In genomic region chr2:38475567-38475881, GRCh38 we compare ENCODE assay signal across 16 cellular contexts.
A peak's percentile ranks its signal among the peaks of the same experiment; 100 is the strongest.
DNase-seq lines count a peak whose midpoint lies in the region; ATAC-seq, FAIRE-seq and TF ChIP-seq lines count a peak whose summit lies in the region.
"Had no signal": no experiment of that assay in that cellular context is flagged by ENCODE, and none has a peak within 500 bp of the region (broad histone marks: within the 10 kb centered on the region; RNA-seq: fewer than 3 reads in every experiment).

No MANE protein-coding gene starts in this region.

- H3K27ac ChIP-seq in K562 (ENCODE audit: extremely low read depth, low read depth, low read length) (peak overlapping the region; percentile 27), stomach smooth muscle (ENCODE audit: low read length) (peak overlapping the region; percentile 62)
- H3K27ac ChIP-seq: BLaER1 treated with 17β-estradiol and CSF1 and Interleukin-3, amounts not matched to agents 10 nM and 100 nM had no signal

- H3K36me3 ChIP-seq in K562 (ENCODE audit: control insufficient read depth, insufficient read depth, low read length) (no peaks in the 10 kb centered on the region), stomach smooth muscle (ENCODE audit: control insufficient read depth in 2 of 2, insufficient read depth in 2 of 2, low read length in 2 of 2) (peaks cover 0 to 2% of the 10 kb centered on the region in 2 donors)

- H3K4me1 ChIP-seq in K562 (replicated peaks in 1 of 2; ENCODE audit: control insufficient read depth in 2 of 2, insufficient read depth in 2 of 2, low read length in 2 of 2) (peaks cover 15 to 27% of the 10 kb centered on the region in 2 experiments), stomach smooth muscle (ENCODE audit: control insufficient read depth, insufficient read depth, low read length) (peaks cover 17% of the 10 kb centered on the region)

- no peak for TF ChIP-seq RAD21 in K562 (CRISPR knock-in tag; conservative IDR thresholded peaks at IDR 0.05 in 1 of 2, IDR thresholded peaks at IDR 0.05 in 1 of 2)

- POLR2A ChIA-PET in K562 (lab: Yijun Ruan, JAX) = interaction anchor here (0.5 to 1.6 kb wide), 6 partner anchors 10 to 823 kb away, joined by 3 to 6 read pairs (median 4); partner anchors contain the start of gene SRSF7

- in situ Hi-C loops in K562 (cut with MboI) = no loop called here

- 31% methylated on average over 3 of the region's 3 CpGs for WGBS in K562 (ENCODE audit: insufficient coverage, low coverage, missing lambda C conversion rate)

- peaks cover 5% of the 10 kb centered on the region for H3K9me3 ChIP-seq in K562 (replicated peaks; ENCODE audit: control insufficient read depth, insufficient read depth, low read depth, low read length)
- H3K9me3 ChIP-seq in stomach smooth muscle (ENCODE audit: control insufficient read depth in 2 of 2, low read length in 2 of 2) = peaks cover under 1 to 3% of the 10 kb centered on the region in 2 donors

- no peak for TF ChIP-seq POLR2A in K562 (conservative IDR thresholded peaks at IDR 0.05)
- TF ChIP-seq POLR2A in GM12891 (IDR thresholded peaks at IDR 0.05; ENCODE audit: low read depth, low read length) = no peak

- H3K27me3 ChIP-seq in K562 (ENCODE audit: control insufficient read depth in 2 of 2, insufficient read depth in 2 of 2, low read length in 2 of 2) (no peaks in the 10 kb centered on the region), stomach smooth muscle (ENCODE audit: control insufficient read depth in 1 of 2, insufficient read depth in 2 of 2, low read length in 2 of 2) (no peaks in the 10 kb centered on the region)
- H3K27me3 ChIP-seq: BLaER1 treated with 17β-estradiol and CSF1 and Interleukin-3, amounts not matched to agents 10 nM and 100 nM had no signal

- BruUV-seq in K562 (replicated peaks; lab: Mats Ljungman, UMichigan) = no TSS peak

- H3K4me3 ChIP-seq in K562 = no peak overlapping the region
- H3K4me3 ChIP-seq in stomach smooth muscle (ENCODE audit: low read length in 2 of 2) = no peak overlapping the region
- H3K4me3 ChIP-seq: BLaER1 treated with 17β-estradiol and CSF1 and Interleukin-3, amounts not matched to agents 10 nM and 100 nM; GM12878; GM23338 had no signal

- no peak for ATAC-seq in natural killer cell treated with Interleukin-12 subunit alpha and Interleukin-12 subunit beta and Interleukin-15 and Interleukin-18, amount 100 ng/mL, for 72 hours
- ATAC-seq in natural killer cell = no peak
- no peak for ATAC-seq in K562
- ATAC-seq: GM23338 had no signal

- H3K36me3 Mint-ChIP-seq in natural killer cell treated with Interleukin-12 subunit alpha and Interleukin-12 subunit beta and Interleukin-15 and Interleukin-18, amount 100 ng/mL, for 72 hours = peaks cover 2% of the 10 kb centered on the region
- no peaks in the 10 kb centered on the region for H3K36me3 Mint-ChIP-seq in natural killer cell
- H3K36me3 Mint-ChIP-seq in nephron progenitor cell (ENCODE audit: low read depth) = peaks cover 2% of the 10 kb centered on the region
- H3K36me3 Mint-ChIP-seq: CD4-positive, CD25-positive, alpha-beta regulatory T cell had no signal

- TF ChIP-seq CTCF in natural killer cell (IDR thresholded peaks at IDR 0.05) (no peak), K562 (IDR thresholded peaks at IDR 0.05 in 2 of 3, conservative IDR thresholded peaks at IDR 0.05 in 1 of 3; ENCODE audit: insufficient read depth in 2 of 3, low read depth in 1 of 3, low read length in 3 of 3) (no peak), nephron progenitor cell (IDR thresholded peaks at IDR 0.05) (no peak)

- H3K9me1 ChIP-seq in K562 (ENCODE audit: control insufficient read depth, insufficient read depth, low read length) = no peaks in the 10 kb centered on the region

- H3K9ac ChIP-seq in K562 (ENCODE audit: insufficient read depth in 1 of 2, low read depth in 2 of 2, low read length in 2 of 2) = 0 out of 4 replicates have a peak overlapping the region, but pooled peaks of 1 of the 2 experiments have one; percentile 37
- H3K9ac ChIP-seq in stomach smooth muscle (ENCODE audit: low read length in 2 of 2) = no peak overlapping the region
- H3K9ac ChIP-seq: BLaER1 treated with 17β-estradiol and CSF1 and Interleukin-3, amounts not matched to agents 10 nM and 100 nM had no signal

- H3K4me1 Mint-ChIP-seq in natural killer cell treated with Interleukin-12 subunit alpha and Interleukin-12 subunit beta and Interleukin-15 and Interleukin-18, amount 100 ng/mL, for 72 hours (ENCODE audit: low read depth in 2 of 2) = peaks cover 28% of the 10 kb centered on the region in 2 donors
- H3K4me1 Mint-ChIP-seq in natural killer cell (no peaks in the 10 kb centered on the region), nephron progenitor cell (no peaks in the 10 kb centered on the region)

- no peak for DNase-seq in natural killer cell treated with Interleukin-12 subunit alpha and Interleukin-12 subunit beta and Interleukin-15 and Interleukin-18, amount 100 ng/mL, for 72 hours (ENCODE audit: low spot score)
- DNase-seq in natural killer cell (no peak), K562 (ENCODE audit: extremely low read depth in 1 of 4, low spot score in 3 of 4) (no peak), nephron progenitor cell (no peak), NOMO-1 (lab: John Stamatoyannopoulos, UW; ENCODE audit: unreplicated experiment in 2 of 2) (no peak), GM12891 (ENCODE audit: insufficient read length, low spot score) (no peak), cerebellum (ENCODE audit: low spot score) (no peak)
- DNase-seq: ACHN, DMS 273 treated with DMSO at 0.1 percent for 48 hours, DMS79, H7 had no signal

- no peaks in the 10 kb centered on the region for H3K79me2 ChIP-seq in K562 (ENCODE audit: control insufficient read depth, insufficient read depth, low read length)

- H4K20me1 ChIP-seq in K562 (replicated peaks; ENCODE audit: control insufficient read depth, insufficient read depth, low read length) = no peaks in the 10 kb centered on the region
- H4K20me1 ChIP-seq: BLaER1 treated with 17β-estradiol and CSF1 and Interleukin-3, amounts not matched to agents 10 nM and 100 nM had no signal

- intact Hi-C loops in natural killer cell (cut with micrococcal nuclease) (no loop called here), K562 (cut with micrococcal nuclease) (no loop called here)

- H3K27ac Mint-ChIP-seq in natural killer cell treated with Interleukin-12 subunit alpha and Interleukin-12 subunit beta and Interleukin-15 and Interleukin-18, amount 100 ng/mL, for 72 hours = peak overlapping the region; percentile 87 to 95
- H3K27ac Mint-ChIP-seq in natural killer cell (no peak overlapping the region), nephron progenitor cell (peak overlapping the region; percentile 16)
- H3K27ac Mint-ChIP-seq: CD4-positive, CD25-positive, alpha-beta regulatory T cell; GM23338 had no signal

- H3K9me3 Mint-ChIP-seq in natural killer cell treated with Interleukin-12 subunit alpha and Interleukin-12 subunit beta and Interleukin-15 and Interleukin-18, amount 100 ng/mL, for 72 hours = peaks cover under 1% of the 10 kb centered on the region
- H3K9me3 Mint-ChIP-seq in natural killer cell (peaks cover 0 to 1% of the 10 kb centered on the region in 2 donors), nephron progenitor cell (peaks cover 13% of the 10 kb centered on the region)

- FAIRE-seq in K562 (lab: Jason Lieb, UNC) (no peak), GM12891 (lab: Jason Lieb, UNC) (no peak)
- FAIRE-seq: GM12878 had no signal

- CTCF ChIA-PET in K562 (lab: Yijun Ruan, JAX; ENCODE audit: low intra/inter-chr PET ratio) = no interaction called here

- peaks cover 11 to 20% of the 10 kb centered on the region in 2 donors for H3K27me3 Mint-ChIP-seq in natural killer cell treated with Interleukin-12 subunit alpha and Interleukin-12 subunit beta and Interleukin-15 and Interleukin-18, amount 100 ng/mL, for 72 hours
- H3K27me3 Mint-ChIP-seq in natural killer cell (ENCODE audit: low read depth in 2 of 2) (peaks cover 13 to 15% of the 10 kb centered on the region in 2 donors), nephron progenitor cell (ENCODE audit: low read depth, poor library complexity) (peaks cover 17% of the 10 kb centered on the region)

- peak overlapping the region; percentile 84 for H3K4me3 Mint-ChIP-seq in natural killer cell treated with Interleukin-12 subunit alpha and Interleukin-12 subunit beta and Interleukin-15 and Interleukin-18, amount 100 ng/mL, for 72 hours
- H3K4me3 Mint-ChIP-seq in natural killer cell = no peak overlapping the region
- H3K4me3 Mint-ChIP-seq in nephron progenitor cell = no peak overlapping the region
- H3K4me3 Mint-ChIP-seq: CD4-positive, CD25-positive, alpha-beta regulatory T cell; GM23338 had no signal

- peak overlapping the region; percentile 35; the same call in 1 of the 2 replicates for H3K4me2 ChIP-seq in K562 (ENCODE audit: insufficient read depth, low read length)
- H3K4me2 ChIP-seq: BLaER1 treated with 17β-estradiol and CSF1 and Interleukin-3, amounts not matched to agents 10 nM and 100 nM; GM23338 had no signal

- H2AFZ ChIP-seq in K562 (ENCODE audit: low read depth, low read length) = peak overlapping the region; percentile 67
- H2AFZ ChIP-seq: GM23338 had no signal

- TF ChIP-seq EP300 in K562 (IDR thresholded peaks at IDR 0.05; ENCODE audit: low read length) = no peak

TF ChIP-seq in K562, 482 proteins besides CTCF, POLR2A, EP300 and RAD21 (continues in another document):
- no peak; the same call in 1 of the 2 replicates for TF ChIP-seq SMARCE1 (IDR thresholded peaks at IDR 0.05)
- TF ChIP-seq DPF2 (IDR thresholded peaks at IDR 0.05) = 0 out of 2 replicates have a peak, but pooled peaks have one; percentile 5
- no peak for TF ChIP-seq POLR2AphosphoS2 (IDR thresholded peaks at IDR 0.05; ENCODE audit: low read length)
- TF ChIP-seq PTRF (tag; IDR thresholded peaks at IDR 0.05) = no peak
- TF ChIP-seq CTBP1 (IDR thresholded peaks at IDR 0.05; ENCODE audit: borderline replicate concordance) = no peak

TF ChIP-seq in GM12891, 5 proteins besides CTCF, POLR2A, EP300 and RAD21:
- no peak for TF ChIP-seq POU2F2 (IDR thresholded peaks at IDR 0.05; ENCODE audit: low read depth, low read length)
- TF ChIP-seq PAX5 (IDR thresholded peaks at IDR 0.05; ENCODE audit: insufficient read depth, low read length, severe bottlenecking) = no peak
- no peak for TF ChIP-seq SPI1 (IDR thresholded peaks at IDR 0.05; ENCODE audit: low read depth, low read length)
- TF ChIP-seq POLR2AphosphoS5 (IDR thresholded peaks at IDR 0.05; ENCODE audit: low read depth, low read length) = no peak

Comparison
In these comparisons a context has a peak if more than half of its experiments do, and no peak if none do; other contexts are left out.
1. H3K27ac Mint-ChIP-seq: peak in natural killer cell treated with Interleukin-12 subunit alpha and Interleukin-12 subunit beta and Interleukin-15 and Interleukin-18, amount 100 ng/mL, for 72 hours (2 of 2) and nephron progenitor cell (single experiment); none in natural killer cell (0 of 2).